In genomic region chr3:103968131-103968530, GRCh38 we compare ENCODE assay signal across 25 cellular contexts.
DNase-seq lines count a peak whose midpoint lies in the region; ATAC-seq and TF ChIP-seq lines count a peak whose summit lies in the region.
"Had no signal": no experiment of that assay in that cellular context is flagged by ENCODE, and none has a peak within 500 bp of the region (broad histone marks: within the 10 kb centered on the region; RNA-seq: fewer than 3 reads in every experiment).

No MANE protein-coding gene starts in this region.

- no peaks in the 10 kb centered on the region for H3K27me3 ChIP-seq in upper lobe of left lung
- no peaks in the 10 kb centered on the region for H3K27me3 ChIP-seq in Karpas-422 (ENCODE audit: low read length)
- H3K27me3 ChIP-seq: gastroesophageal sphincter, neutrophil, right atrium auricular region, vagina had no signal

- peaks cover 4% of the 10 kb centered on the region for H3K9me3 Mint-ChIP-seq in activated naive CD8-positive, alpha-beta T cell treated with anti-CD3 and anti-CD28 coated beads, Interleukin-2, amount 50 U/mL, for 24 hours
- H3K9me3 Mint-ChIP-seq: brain had no signal

- H3K9me3 ChIP-seq in upper lobe of left lung (peaks cover 0 to 5% (median 0%) of the 10 kb centered on the region in 4 donors), Karpas-422 (ENCODE audit: low read length) (peaks cover 9% of the 10 kb centered on the region)
- H3K9me3 ChIP-seq: gastroesophageal sphincter, left ventricle myocardium inferior, mucosa of descending colon, neutrophil, right atrium auricular region, vagina had no signal

- H3K9me2 ChIP-seq in Karpas-422 (replicated peaks; ENCODE audit: insufficient read depth, low read length), result no peaks in the 10 kb centered on the region

- H4K20me1 ChIP-seq in Karpas-422 (ENCODE audit: insufficient read depth, low read depth, low read length), result no peaks in the 10 kb centered on the region

- DNase-seq in upper lobe of left lung (no peak), left lobe of liver (ENCODE audit: low spot score) (no peak), Karpas-422 (no peak)
- no peak for DNase-seq in activated naive CD8-positive, alpha-beta T cell treated with anti-CD3 and anti-CD28 coated beads, Interleukin-2, amount 50 U/mL, for 24 hours
- DNase-seq: activated CD4-positive, alpha-beta T cell treated with anti-CD3 and anti-CD28 coated beads, Interleukin-2, amount 50 U/mL, for 1 hour; KG1; left ventricle myocardium inferior; mucosa of descending colon; NCI-H1092 treated with DMSO at 0.1 percent for 48 hours; NCI-H2107; NCI-H748 treated with DMSO at 0.1 percent for 48 hours had no signal

- H3K4me1 ChIP-seq in upper lobe of left lung (no peaks in the 10 kb centered on the region), Karpas-422 (ENCODE audit: low read length) (no peaks in the 10 kb centered on the region)
- H3K4me1 ChIP-seq: gastroesophageal sphincter, left ventricle myocardium inferior, right atrium auricular region, vagina had no signal

- H3K4me3 ChIP-seq in upper lobe of left lung (no peak overlapping the region), Karpas-422 (ENCODE audit: low read length) (no peak overlapping the region)
- H3K4me3 ChIP-seq: gastroesophageal sphincter, left ventricle myocardium inferior, mucosa of descending colon, right atrium auricular region, vagina had no signal

- no peak for TF ChIP-seq POLR2A in upper lobe of left lung (IDR thresholded peaks at IDR 0.05)

- no peak for TF ChIP-seq EP300 in upper lobe of left lung (IDR thresholded peaks at IDR 0.05)

- 77 to 79% methylated on average over 2 of the region's 2 CpGs for WGBS in upper lobe of left lung, 2 donors

- no peak for TF ChIP-seq CTCF in upper lobe of left lung (IDR thresholded peaks at IDR 0.05)

- no peak overlapping the region for H3K4me3 Mint-ChIP-seq in activated naive CD8-positive, alpha-beta T cell treated with anti-CD3 and anti-CD28 coated beads, Interleukin-2, amount 50 U/mL, for 24 hours
- H3K4me3 Mint-ChIP-seq: brain; CD14-positive monocyte; dendritic cell treated with granulocyte-macrophage colony-stimulating factor and Interleukin-4, amounts not matched to agents 40 ng/mL and 50 ng/mL, for 4 days had no signal

- no peaks in the 10 kb centered on the region for H3K36me3 Mint-ChIP-seq in activated naive CD8-positive, alpha-beta T cell treated with anti-CD3 and anti-CD28 coated beads, Interleukin-2, amount 50 U/mL, for 24 hours (ENCODE audit: low read depth)
- H3K36me3 Mint-ChIP-seq: activated naive CD4-positive, alpha-beta T cell treated with anti-CD3 and anti-CD28 coated beads, Interleukin-2, amount 50 U/mL, for 72 hours; brain; CD14-positive monocyte had no signal

- no peak overlapping the region for H2AFZ ChIP-seq in Karpas-422 (ENCODE audit: low read length)

- H3K4me2 ChIP-seq in Karpas-422 (ENCODE audit: low read depth, low read length, poor library complexity, severe bottlenecking), result no peak overlapping the region

- H3K27ac ChIP-seq in upper lobe of left lung, result no peak overlapping the region
- H3K27ac ChIP-seq in Karpas-422 (ENCODE audit: low read length), result no peak overlapping the region
- H3K27ac ChIP-seq: gastroesophageal sphincter, left ventricle myocardium inferior, neutrophil, right atrium auricular region, vagina had no signal

- no peaks in the 10 kb centered on the region for H3K79me2 ChIP-seq in Karpas-422 (ENCODE audit: low read length)

- no peak overlapping the region for H3K9ac ChIP-seq in Karpas-422 (ENCODE audit: low read length)

- H3K4me1 Mint-ChIP-seq in activated naive CD8-positive, alpha-beta T cell treated with anti-CD3 and anti-CD28 coated beads, Interleukin-2, amount 50 U/mL, for 24 hours, result no peaks in the 10 kb centered on the region
- H3K4me1 Mint-ChIP-seq: brain, CD14-positive monocyte had no signal

- peak; percentile 77 for ATAC-seq in GM18511 (IDR thresholded peaks at IDR 0.05; ENCODE audit: unreplicated experiment)
- ATAC-seq in GM19452 (IDR thresholded peaks at IDR 0.05; ENCODE audit: unreplicated experiment), result peak; percentile 62
- ATAC-seq in HG02763 (IDR thresholded peaks at IDR 0.05; ENCODE audit: unreplicated experiment), result peak; percentile 54
- ATAC-seq in HG03354 (IDR thresholded peaks at IDR 0.05; ENCODE audit: poor library complexity, severe bottlenecking, unreplicated experiment), result peak; percentile 70
- no peak for ATAC-seq in upper lobe of left lung (ENCODE audit: low FRiP score in 2 of 2)
- ATAC-seq in left lobe of liver, result no peak
- ATAC-seq in activated naive CD8-positive, alpha-beta T cell treated with anti-CD3 and anti-CD28 coated beads, Interleukin-2, amount 50 U/mL, for 24 hours, result no peak
- ATAC-seq: activated naive CD4-positive, alpha-beta T cell treated with anti-CD3 and anti-CD28 coated beads, Interleukin-2, amount 50 U/mL, for 72 hours; gastroesophageal sphincter; HCT116; mucosa of descending colon; Panc1 had no signal

- H3K27ac Mint-ChIP-seq in activated naive CD8-positive, alpha-beta T cell treated with anti-CD3 and anti-CD28 coated beads, Interleukin-2, amount 50 U/mL, for 24 hours, result no peak overlapping the region
- H3K27ac Mint-ChIP-seq: activated naive CD4-positive, alpha-beta T cell treated with anti-CD3 and anti-CD28 coated beads, Interleukin-2, amount 50 U/mL, for 72 hours; brain; CD14-positive monocyte; dendritic cell treated with granulocyte-macrophage colony-stimulating factor and Interleukin-4, amounts not matched to agents 40 ng/mL and 50 ng/mL, for 4 days had no signal

- no peaks in the 10 kb centered on the region for H3K27me3 Mint-ChIP-seq in activated naive CD8-positive, alpha-beta T cell treated with anti-CD3 and anti-CD28 coated beads, Interleukin-2, amount 50 U/mL, for 24 hours
- H3K27me3 Mint-ChIP-seq: brain; dendritic cell treated with granulocyte-macrophage colony-stimulating factor and Interleukin-4, amounts not matched to agents 40 ng/mL and 50 ng/mL, for 4 days had no signal

- no peaks in the 10 kb centered on the region for H3K36me3 ChIP-seq in upper lobe of left lung
- no peaks in the 10 kb centered on the region for H3K36me3 ChIP-seq in Karpas-422 (ENCODE audit: insufficient read depth, low read length)
- H3K36me3 ChIP-seq: gastroesophageal sphincter, left ventricle myocardium inferior, neutrophil, right atrium auricular region, vagina had no signal

Comparison
In these comparisons a context has a peak if more than half of its experiments do, and no peak if none do; other contexts are left out.
1. ATAC-seq: peak in GM18511 (single experiment), GM19452 (single experiment), HG02763 (single experiment) and HG03354 (single experiment); none in upper lobe of left lung (0 of 2), left lobe of liver (single experiment) and activated naive CD8-positive, alpha-beta T cell treated with anti-CD3 and anti-CD28 coated beads, Interleukin-2, amount 50 U/mL, for 24 hours (single experiment).